ENCODE assay signal across 2 cellular contexts in genomic region chr12:26172013-26172412, GRCh38.
A peak's percentile ranks its signal among the peaks of the same experiment; 100 is the strongest.
TF ChIP-seq lines count a peak whose summit lies in the region.

No MANE protein-coding gene starts in this region.

TF ChIP-seq in IMR-90, 13 proteins besides CTCF, POLR2A, EP300 and RAD21:
- TF ChIP-seq ELK1 (IDR thresholded peaks at IDR 0.05; ENCODE audit: borderline replicate concordance, low read depth, low read length) (no peak), RFX5 (IDR thresholded peaks at IDR 0.05; ENCODE audit: low read depth, low read length) (no peak), MAFK (IDR thresholded peaks at IDR 0.05; ENCODE audit: low read depth, low read length) (peak; percentile 90)

TF ChIP-seq in H1, 55 proteins besides CTCF, POLR2A, EP300 and RAD21:
- TF ChIP-seq MAFK (IDR thresholded peaks at IDR 0.05; ENCODE audit: low read depth, low read length) (0 out of 2 replicates have a peak, but pooled peaks have one; percentile 9), CHD2 (IDR thresholded peaks at IDR 0.05; ENCODE audit: low read length) (no peak)
TF ChIP-seq in H1: peak in this region for 1.
